28 cellular contexts compared by ENCODE assay signal in genomic region chr12:111164833-111165232, GRCh38.
"Had no signal": no experiment of that assay in that cellular context is flagged by ENCODE, and none has a peak within 500 bp of the region (broad histone marks: within the 10 kb centered on the region; RNA-seq: fewer than 3 reads in every experiment).

No MANE protein-coding gene starts in this region.

- FAIRE-seq: colon, endometrium, endothelial cell of umbilical vein, frontal cortex had no signal

- H3K27ac Mint-ChIP-seq: dendritic cell treated with granulocyte-macrophage colony-stimulating factor and Interleukin-4, amounts not matched to agents 40 ng/mL and 50 ng/mL, for 4 days; effector memory CD8-positive, alpha-beta T cell had no signal

- ATAC-seq: effector memory CD8-positive, alpha-beta T cell; esophagus mucosa; foreskin keratinocyte; gastrocnemius medialis; gastroesophageal sphincter had no signal

- H3K4me3 ChIP-seq: colonic mucosa, coronary artery, dorsolateral prefrontal cortex, esophagus muscularis mucosa, esophagus squamous epithelium, gastrocnemius medialis, gastroesophageal sphincter, heart left ventricle, heart right ventricle had no signal

- H3K4me1 ChIP-seq: colonic mucosa, esophagus squamous epithelium, foreskin keratinocyte, gastrocnemius medialis, gastroesophageal sphincter had no signal

- H3K27ac ChIP-seq: colonic mucosa, coronary artery, dorsolateral prefrontal cortex, epithelial cell of prostate, esophagus muscularis mucosa, esophagus squamous epithelium, foreskin keratinocyte, gastrocnemius medialis, gastroesophageal sphincter, heart left ventricle, heart right ventricle had no signal

- H3K36me3 ChIP-seq: colonic mucosa, esophagus muscularis mucosa, esophagus squamous epithelium, gastrocnemius medialis, gastroesophageal sphincter, heart left ventricle, heart right ventricle had no signal

- H3K4me3 Mint-ChIP-seq: dendritic cell treated with granulocyte-macrophage colony-stimulating factor and Interleukin-4, amounts not matched to agents 40 ng/mL and 50 ng/mL, for 4 days; effector memory CD8-positive, alpha-beta T cell had no signal

- H3K9me3 ChIP-seq: colonic mucosa, esophagus muscularis mucosa, esophagus squamous epithelium, gastrocnemius medialis, gastroesophageal sphincter, heart left ventricle, heart right ventricle had no signal

- H3K27me3 ChIP-seq: colonic mucosa, gastrocnemius medialis had no signal

- DNase-seq: colonic mucosa; cortex of kidney; dermis blood vessel endothelial cell; dorsolateral prefrontal cortex; effector CD4-positive, alpha-beta T cell; effector CD8-positive, alpha-beta T cell; effector memory CD4-positive, alpha-beta T cell; effector memory CD8-positive, alpha-beta T cell; erythroblast; esophagus squamous epithelium; foreskin fibroblast; foreskin keratinocyte; foreskin melanocyte; gastrocnemius medialis; glutamatergic neuron; head of caudate nucleus; heart left ventricle; heart right ventricle had no signal

- H3K9me3 Mint-ChIP-seq: dendritic cell treated with granulocyte-macrophage colony-stimulating factor and Interleukin-4, amounts not matched to agents 40 ng/mL and 50 ng/mL, for 4 days; effector memory CD8-positive, alpha-beta T cell had no signal
